ENCODE assay signal across 8 cellular contexts in the genomic region with DNA sequence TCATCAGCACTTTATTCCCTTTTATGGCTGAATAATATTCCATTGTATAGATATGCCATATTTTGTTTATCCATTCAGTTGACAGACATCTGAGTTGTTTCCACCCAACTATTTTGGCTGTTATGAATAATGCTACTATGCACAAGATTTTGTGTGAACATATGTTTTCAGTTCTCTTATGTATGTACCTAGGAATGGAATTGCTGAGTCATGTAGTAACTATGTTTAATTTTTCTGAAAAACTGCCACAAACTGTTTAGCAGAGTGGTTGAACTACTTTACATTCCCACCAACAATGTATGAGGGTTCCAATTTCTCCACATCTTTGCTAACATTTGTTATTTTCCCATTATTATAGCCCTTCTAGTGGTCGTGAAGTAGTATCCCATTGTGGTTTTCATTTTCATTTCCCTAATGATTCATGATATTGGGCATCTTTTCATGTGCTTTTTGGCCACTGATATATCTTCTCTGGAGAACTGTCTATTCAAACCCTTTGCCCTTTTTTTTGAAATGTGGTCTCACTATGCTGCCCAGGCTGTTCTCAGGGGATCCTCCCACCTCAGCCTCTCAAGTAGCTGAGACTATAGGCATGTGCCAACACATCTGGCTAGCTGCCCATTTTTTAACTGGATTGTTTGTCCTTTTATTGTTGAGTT. TPM values are rescaled to one million over a fixed set of nuclear protein-coding genes. Genes with fewer than 3 reads are reported as not detected.
A peak's percentile ranks its signal among the peaks of the same experiment; 100 is the strongest.
DNase-seq lines count a peak whose midpoint lies in the region; ATAC-seq and TF ChIP-seq lines count a peak whose summit lies in the region.

No MANE protein-coding gene starts in this region.

- DNase-seq in activated naive CD4-positive, alpha-beta T cell (lab: John Stamatoyannopoulos, UW) = no peak
- DNase-seq in activated T-helper 2 cell treated with anti-CD3 and anti-CD28 coated beads, Interferon-gamma antibody, Interleukin-2, Interleukin-4, amounts not matched to agents 10 μg/mL and 5 μg/mL and 100 μg/mL, durations not matched to agents 14 hours and 24 hours and 36 hours (ENCODE audit: low spot score) = no peak
- peak; percentile 13 for DNase-seq in stimulated activated naive B cell treated with anti-CD40 and anti-IgM and Interleukin-4, amounts not matched to agents 10 μg/mL and 1 μg/mL and 100 μg/mL, for 72 hours
- DNase-seq in anterior cingulate cortex (lab: John Stamatoyannopoulos, UW) (no peak), neural progenitor cell (ENCODE audit: low spot score) (no peak), DMS79 treated with DMSO at 0.1 percent for 48 hours (lab: John Stamatoyannopoulos, UW) (no peak)

- H3K79me2 ChIP-seq in neural progenitor cell (ENCODE audit: low read depth) = peaks cover 68% of the 10 kb centered on the region

- H3F3A ChIP-seq in neural progenitor cell (ENCODE audit: low read depth) = no peaks in the 10 kb centered on the region

- H2AFZ ChIP-seq in neural progenitor cell (replicated peaks) = no peak overlapping the region

- H4K20me1 ChIP-seq in neural progenitor cell (ENCODE audit: low read depth) = no peaks in the 10 kb centered on the region

- peaks cover 13% of the 10 kb centered on the region for H3K36me3 Mint-ChIP-seq in activated naive CD4-positive, alpha-beta T cell treated with anti-CD3 and anti-CD28 coated beads, Interleukin-2, amount 50 U/mL, for 24 hours
- H3K36me3 Mint-ChIP-seq in activated T-helper 2 cell treated with anti-CD3 and anti-CD28 coated beads, Interferon-gamma antibody, Interleukin-2, Interleukin-4, amounts not matched to agents 10 μg/mL and 5 μg/mL and 100 μg/mL, durations not matched to agents 14 hours and 24 hours and 36 hours (ENCODE audit: low read depth) = peaks cover 21% of the 10 kb centered on the region
- peaks cover 4 to 8% of the 10 kb centered on the region in 2 donors for H3K36me3 Mint-ChIP-seq in stimulated activated naive B cell treated with anti-CD40 and anti-IgM and Interleukin-4, amounts not matched to agents 10 μg/mL and 1 μg/mL and 100 μg/mL, for 72 hours
- peaks cover 9% of the 10 kb centered on the region for H3K36me3 Mint-ChIP-seq in neural progenitor cell

- no peak overlapping the region for H3K27ac ChIP-seq in neural progenitor cell

- H3K9ac ChIP-seq in neural progenitor cell = no peak overlapping the region

- H3K9me3 Mint-ChIP-seq in activated naive CD4-positive, alpha-beta T cell treated with anti-CD3 and anti-CD28 coated beads, Interleukin-2, amount 50 U/mL, for 24 hours = no peaks in the 10 kb centered on the region
- peaks cover 4% of the 10 kb centered on the region for H3K9me3 Mint-ChIP-seq in activated T-helper 2 cell treated with anti-CD3 and anti-CD28 coated beads, Interferon-gamma antibody, Interleukin-2, Interleukin-4, amounts not matched to agents 10 μg/mL and 5 μg/mL and 100 μg/mL, durations not matched to agents 14 hours and 24 hours and 36 hours
- H3K9me3 Mint-ChIP-seq in stimulated activated naive B cell treated with anti-CD40 and anti-IgM and Interleukin-4, amounts not matched to agents 10 μg/mL and 1 μg/mL and 100 μg/mL, for 72 hours = peaks cover 0 to 3% of the 10 kb centered on the region in 2 donors
- H3K9me3 Mint-ChIP-seq in neural progenitor cell = no peaks in the 10 kb centered on the region

- H3K27ac Mint-ChIP-seq in activated naive CD4-positive, alpha-beta T cell treated with anti-CD3 and anti-CD28 coated beads, Interleukin-2, amount 50 U/mL, for 24 hours = peak overlapping the region; percentile 95
- H3K27ac Mint-ChIP-seq in activated T-helper 2 cell treated with anti-CD3 and anti-CD28 coated beads, Interferon-gamma antibody, Interleukin-2, Interleukin-4, amounts not matched to agents 10 μg/mL and 5 μg/mL and 100 μg/mL, durations not matched to agents 14 hours and 24 hours and 36 hours = peak overlapping the region; percentile 96
- peak overlapping the region; percentile 95 for H3K27ac Mint-ChIP-seq in stimulated activated naive B cell treated with anti-CD40 and anti-IgM and Interleukin-4, amounts not matched to agents 10 μg/mL and 1 μg/mL and 100 μg/mL, for 72 hours
- H3K27ac Mint-ChIP-seq in neural progenitor cell = no peak overlapping the region

- H3K4me1 Mint-ChIP-seq in activated naive CD4-positive, alpha-beta T cell treated with anti-CD3 and anti-CD28 coated beads, Interleukin-2, amount 50 U/mL, for 24 hours = peaks cover 72% of the 10 kb centered on the region
- peaks cover 40% of the 10 kb centered on the region for H3K4me1 Mint-ChIP-seq in activated T-helper 2 cell treated with anti-CD3 and anti-CD28 coated beads, Interferon-gamma antibody, Interleukin-2, Interleukin-4, amounts not matched to agents 10 μg/mL and 5 μg/mL and 100 μg/mL, durations not matched to agents 14 hours and 24 hours and 36 hours (ENCODE audit: low read depth)
- H3K4me1 Mint-ChIP-seq in stimulated activated naive B cell treated with anti-CD40 and anti-IgM and Interleukin-4, amounts not matched to agents 10 μg/mL and 1 μg/mL and 100 μg/mL, for 72 hours = peaks cover 29 to 72% of the 10 kb centered on the region in 2 donors
- H3K4me1 Mint-ChIP-seq in neural progenitor cell = peaks cover 9% of the 10 kb centered on the region

- H3K27me3 ChIP-seq in neural progenitor cell = no peaks in the 10 kb centered on the region

- H3K9me3 ChIP-seq in neural progenitor cell (ENCODE audit: low read depth) = no peaks in the 10 kb centered on the region

- H3K4me1 ChIP-seq in neural progenitor cell = peaks cover 10% of the 10 kb centered on the region

- H3K36me3 ChIP-seq in neural progenitor cell = no peaks in the 10 kb centered on the region

- H3K4me3 ChIP-seq in neural progenitor cell = no peak overlapping the region

- no peak overlapping the region for H3K4me2 ChIP-seq in neural progenitor cell

- peak overlapping the region; percentile 53 for H3K4me3 Mint-ChIP-seq in activated naive CD4-positive, alpha-beta T cell treated with anti-CD3 and anti-CD28 coated beads, Interleukin-2, amount 50 U/mL, for 24 hours
- H3K4me3 Mint-ChIP-seq in activated T-helper 2 cell treated with anti-CD3 and anti-CD28 coated beads, Interferon-gamma antibody, Interleukin-2, Interleukin-4, amounts not matched to agents 10 μg/mL and 5 μg/mL and 100 μg/mL, durations not matched to agents 14 hours and 24 hours and 36 hours (ENCODE audit: low read depth) = no peak overlapping the region
- peak overlapping the region; percentile 69 to 70 for H3K4me3 Mint-ChIP-seq in stimulated activated naive B cell treated with anti-CD40 and anti-IgM and Interleukin-4, amounts not matched to agents 10 μg/mL and 1 μg/mL and 100 μg/mL, for 72 hours
- no peak overlapping the region for H3K4me3 Mint-ChIP-seq in neural progenitor cell

- H3K27me3 Mint-ChIP-seq in activated naive CD4-positive, alpha-beta T cell treated with anti-CD3 and anti-CD28 coated beads, Interleukin-2, amount 50 U/mL, for 24 hours = no peaks in the 10 kb centered on the region
- no peaks in the 10 kb centered on the region for H3K27me3 Mint-ChIP-seq in activated T-helper 2 cell treated with anti-CD3 and anti-CD28 coated beads, Interferon-gamma antibody, Interleukin-2, Interleukin-4, amounts not matched to agents 10 μg/mL and 5 μg/mL and 100 μg/mL, durations not matched to agents 14 hours and 24 hours and 36 hours (ENCODE audit: low read depth)
- no peaks in the 10 kb centered on the region for H3K27me3 Mint-ChIP-seq in stimulated activated naive B cell treated with anti-CD40 and anti-IgM and Interleukin-4, amounts not matched to agents 10 μg/mL and 1 μg/mL and 100 μg/mL, for 72 hours
- H3K27me3 Mint-ChIP-seq in neural progenitor cell (ENCODE audit: insufficient read depth, low read depth) = peaks cover 2% of the 10 kb centered on the region

- TF ChIP-seq CTCF in neural progenitor cell (IDR thresholded peaks at IDR 0.05) = no peak

- intact Hi-C loops in activated T-helper 2 cell treated with anti-CD3 and anti-CD28 coated beads, Interferon-gamma antibody, Interleukin-2, Interleukin-4, amounts not matched to agents 10 μg/mL and 5 μg/mL and 100 μg/mL, durations not matched to agents 14 hours and 24 hours and 36 hours (cut with micrococcal nuclease) = loop anchor here (1.0 kb wide), 3 partner anchors 27 to 62 kb away; no protein-coding TSS in a partner anchor

- ATAC-seq in HG03103 (IDR thresholded peaks at IDR 0.05; ENCODE audit: low read depth, unreplicated experiment) = peak; percentile 86
- peak; percentile 93 to 96 for ATAC-seq in stimulated activated naive B cell treated with anti-CD40 and anti-IgM and Interleukin-4, amounts not matched to agents 10 μg/mL and 1 μg/mL and 100 μg/mL, for 72 hours (replicated peaks)

RNA-seq across cellular contexts. Expression of gene SMURF2, which starts 26.3 kb away (rescaled TPM):
- 12.6 and 13.1 TPM in 2 replicates for total RNA-seq in activated T-helper 2 cell treated with anti-CD3 and anti-CD28 coated beads, Interferon-gamma antibody, Interleukin-2, Interleukin-4, amounts not matched to agents 10 μg/mL and 5 μg/mL and 100 μg/mL, durations not matched to agents 14 hours and 24 hours and 36 hours
- total RNA-seq in neural progenitor cell (ENCODE audit: low replicate concordance) = 21.6 and 24.6 TPM in 2 replicates

Comparison
In these comparisons a context has a peak if more than half of its experiments do, and no peak if none do; other contexts are left out.
1. H3K4me3 Mint-ChIP-seq: peak in activated naive CD4-positive, alpha-beta T cell treated with anti-CD3 and anti-CD28 coated beads, Interleukin-2, amount 50 U/mL, for 24 hours (single experiment) and stimulated activated naive B cell treated with anti-CD40 and anti-IgM and Interleukin-4, amounts not matched to agents 10 μg/mL and 1 μg/mL and 100 μg/mL, for 72 hours (2 of 2); none in activated T-helper 2 cell treated with anti-CD3 and anti-CD28 coated beads, Interferon-gamma antibody, Interleukin-2, Interleukin-4, amounts not matched to agents 10 μg/mL and 5 μg/mL and 100 μg/mL, durations not matched to agents 14 hours and 24 hours and 36 hours (single experiment) and neural progenitor cell (single experiment).